Comparison of ENCODE assay signal across 9 cellular contexts in the genomic region with DNA sequence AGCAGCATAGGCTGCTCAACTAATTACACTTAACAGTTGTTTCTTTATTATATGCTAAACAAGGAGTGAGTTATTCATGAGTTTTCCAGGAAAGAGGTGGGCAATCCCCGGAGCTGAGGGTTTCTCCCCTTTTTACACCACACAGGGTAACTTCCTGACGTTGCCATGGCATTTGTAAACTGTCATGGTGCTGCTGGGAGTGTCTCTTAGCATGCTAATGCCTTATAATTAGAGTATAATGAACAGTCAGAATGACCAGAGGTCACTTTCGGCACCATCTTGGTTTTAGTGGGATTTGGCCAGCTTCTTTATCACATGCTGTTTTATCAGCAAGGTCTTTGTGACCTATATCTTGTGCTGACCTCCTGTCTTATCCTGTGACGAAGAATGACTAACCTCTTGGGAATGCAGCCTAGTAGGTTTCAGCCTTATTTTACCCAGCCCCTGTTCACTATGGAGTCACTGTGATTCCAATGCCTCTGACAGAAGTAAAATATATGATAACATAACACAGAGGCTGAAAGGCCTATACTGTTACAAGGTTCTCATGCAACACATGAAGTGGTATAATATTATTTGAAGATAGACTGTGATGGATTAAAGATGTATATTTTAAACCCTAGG.
A peak's percentile ranks its signal among the peaks of the same experiment; 100 is the strongest.
DNase-seq lines count a peak whose midpoint lies in the region; TF ChIP-seq lines count a peak whose summit lies in the region.
"Had no signal": no experiment of that assay in that cellular context is flagged by ENCODE, and none has a peak within 500 bp of the region (broad histone marks: within the 10 kb centered on the region; RNA-seq: fewer than 3 reads in every experiment).

No MANE protein-coding gene starts in this region.

- no peak overlapping the region for H3K4me3 ChIP-seq in epithelial cell of esophagus (ENCODE audit: low read length)
- H3K4me3 ChIP-seq: uterus had no signal

- TF ChIP-seq CTCF in epithelial cell of esophagus (IDR thresholded peaks at IDR 0.05; ENCODE audit: insufficient read depth, low read depth, low read length, missing control alignments): no peak

- DNase-seq in activated naive CD4-positive, alpha-beta T cell treated with Interleukin-2 at 50 U/mL for 16 hours: peak; percentile 62
- no peak for DNase-seq in activated naive CD4-positive, alpha-beta T cell treated with anti-CD3 and anti-CD28 coated beads, Interleukin-2, amount 50 U/mL, for 16 hours
- DNase-seq in SW480 (ENCODE audit: low spot score) (peak; percentile 28), epithelial cell of esophagus (ENCODE audit: low read depth) (peak; percentile 90), NCI-H1092 treated with DMSO at 0.1 percent for 48 hours (lab: John Stamatoyannopoulos, UW) (no peak), anterior cingulate cortex (lab: John Stamatoyannopoulos, UW) (no peak), NCI-H748 (lab: John Stamatoyannopoulos, UW; ENCODE audit: unreplicated experiment) (no peak)
- peak in 2 of 3 donors; percentile 22 to 29 for DNase-seq in stimulated activated CD4-positive, alpha-beta T cell treated with anti-CD3 and anti-CD28 coated beads, TNF-alpha, amount 100 ng/mL, for 48 hours (ENCODE audit: low read depth in 3 of 3)
- DNase-seq: uterus had no signal

Comparison
In these comparisons a context has a peak if more than half of its experiments do, and no peak if none do; other contexts are left out.
1. DNase-seq: peak in activated naive CD4-positive, alpha-beta T cell treated with Interleukin-2 at 50 U/mL for 16 hours (single experiment), SW480 (single experiment), epithelial cell of esophagus (single experiment) and stimulated activated CD4-positive, alpha-beta T cell treated with anti-CD3 and anti-CD28 coated beads, TNF-alpha, amount 100 ng/mL, for 48 hours (2 of 3); none in activated naive CD4-positive, alpha-beta T cell treated with anti-CD3 and anti-CD28 coated beads, Interleukin-2, amount 50 U/mL, for 16 hours (single experiment), NCI-H1092 treated with DMSO at 0.1 percent for 48 hours (single experiment), anterior cingulate cortex (0 of 58) and NCI-H748 (single experiment).